ENCODE assay signal across 18 cellular contexts in genomic region chr7:76997381-76998262, GRCh38. TPM values are rescaled to one million over a fixed set of nuclear protein-coding genes. Genes with fewer than 3 reads are reported as not detected.
A peak's percentile ranks its signal among the peaks of the same experiment; 100 is the strongest.
DNase-seq lines count a peak whose midpoint lies in the region; ATAC-seq and TF ChIP-seq lines count a peak whose summit lies in the region.
"Had no signal": no experiment of that assay in that cellular context is flagged by ENCODE, and none has a peak within 500 bp of the region (broad histone marks: within the 10 kb centered on the region; RNA-seq: fewer than 3 reads in every experiment).

No MANE protein-coding gene starts in this region.

- CTCF ChIA-PET in SK-N-SH (lab: Yijun Ruan, JAX) = no interaction called here

- H3K4me3 ChIP-seq in SK-N-SH (ENCODE audit: low read depth in 2 of 2, low read length in 1 of 2) (no peak overlapping the region), H7 (ENCODE audit: insufficient read depth, low read depth, low read length) (no peak overlapping the region), neuronal stem cell (ENCODE audit: low read length in 2 of 2) (peak overlapping the region in 1 of 2 donors; percentile 7)
- H3K4me3 ChIP-seq: dorsolateral prefrontal cortex had no signal

- no peak overlapping the region for H3K27ac ChIP-seq in SK-N-SH (ENCODE audit: low read depth in 2 of 2, low read length in 1 of 2)
- no peak overlapping the region for H3K27ac ChIP-seq in neuronal stem cell (replicated peaks; ENCODE audit: low read length)
- H3K27ac ChIP-seq: dorsolateral prefrontal cortex had no signal

- H3K79me2 ChIP-seq in SK-N-SH (ENCODE audit: insufficient read depth) = no peaks in the 10 kb centered on the region

- no peak overlapping the region for H2BK120ac ChIP-seq in neuronal stem cell (ENCODE audit: low read depth, low read length)

- no peaks in the 10 kb centered on the region for H3K27me3 ChIP-seq in SK-N-SH (ENCODE audit: insufficient read depth)
- no peaks in the 10 kb centered on the region for H3K27me3 ChIP-seq in H7 (ENCODE audit: control insufficient read depth, insufficient read depth, low read length)
- H3K27me3 ChIP-seq in neuronal stem cell (ENCODE audit: control insufficient read depth in 3 of 3, insufficient read depth in 3 of 3, low read depth in 1 of 3, low read length in 3 of 3) = peaks cover 0 to 2% (median 0%) of the 10 kb centered on the region in 3 experiments
- H3K27me3 ChIP-seq: dorsolateral prefrontal cortex had no signal

- H3K36me3 ChIP-seq in SK-N-SH (replicated peaks in 1 of 2; ENCODE audit: control insufficient read depth in 1 of 2, insufficient read depth in 2 of 2, low read length in 1 of 2) (no peaks in the 10 kb centered on the region), H7 (replicated peaks; ENCODE audit: control insufficient read depth, insufficient read depth, low read length) (no peaks in the 10 kb centered on the region), neuronal stem cell (replicated peaks in 1 of 2; ENCODE audit: control insufficient read depth in 2 of 2, insufficient read depth in 2 of 2, low read length in 2 of 2) (no peaks in the 10 kb centered on the region)

- ATAC-seq in SK-N-SH treated with all-trans-retinoic acid at 6 μM for 48 hours (no peak), esophagus mucosa (peak; percentile 17), HG03354 (IDR thresholded peaks at IDR 0.05; ENCODE audit: poor library complexity, severe bottlenecking, unreplicated experiment) (no peak)
- ATAC-seq: WTC11 had no signal

- H2AK5ac ChIP-seq in neuronal stem cell (ENCODE audit: low read depth, low read length) = no peak overlapping the region

- no peak overlapping the region for H3K4ac ChIP-seq in neuronal stem cell (ENCODE audit: low read length)

- peak overlapping the region; percentile 58 for H2BK12ac ChIP-seq in neuronal stem cell (ENCODE audit: low read length)

- TF ChIP-seq EP300 in SK-N-SH (IDR thresholded peaks at IDR 0.05; ENCODE audit: borderline replicate concordance in 1 of 2, low read depth in 1 of 2, low read length in 1 of 2) = no peak

- H3K18ac ChIP-seq in neuronal stem cell (ENCODE audit: low read length) = peak overlapping the region; percentile 38

- H3K4me1 ChIP-seq in SK-N-SH (ENCODE audit: control insufficient read depth in 1 of 2, insufficient read depth in 2 of 2, low read depth in 1 of 2, low read length in 1 of 2) = no peaks in the 10 kb centered on the region; a peak in 1 of 4 replicates
- no peaks in the 10 kb centered on the region for H3K4me1 ChIP-seq in neuronal stem cell (ENCODE audit: control insufficient read depth in 2 of 2, insufficient read depth in 1 of 2, low read depth in 1 of 2, low read length in 2 of 2)

- H2BK15ac ChIP-seq in neuronal stem cell (ENCODE audit: low read length) = no peak overlapping the region

- DNase-seq in SK-N-SH = peak; percentile 44
- peak; percentile 30 for DNase-seq in H7
- no peak for DNase-seq in neuronal stem cell (ENCODE audit: low spot score)
- no peak for DNase-seq in NCI-H526 treated with DMSO at 0.1 percent for 48 hours (lab: John Stamatoyannopoulos, UW)
- DNase-seq in hippocampal formation (lab: John Stamatoyannopoulos, UW) = no peak
- DNase-seq: dorsolateral prefrontal cortex, midbrain, NCI-H1105, NCI-H510A, RPMI8226 had no signal

- TF ChIP-seq CTCF in SK-N-SH (IDR thresholded peaks at IDR 0.05) = no peak

- H3F3A ChIP-seq in SK-N-SH (replicated peaks; ENCODE audit: insufficient read depth) = no peaks in the 10 kb centered on the region

- no peak overlapping the region for H4K8ac ChIP-seq in neuronal stem cell (ENCODE audit: low read depth, low read length)

- H3K4me2 ChIP-seq in SK-N-SH = no peak overlapping the region
- H3K4me2 ChIP-seq in neuronal stem cell (ENCODE audit: insufficient read depth, low read length, poor library complexity, severe bottlenecking) = no peak overlapping the region

- peak overlapping the region; percentile 92 for H4K91ac ChIP-seq in neuronal stem cell (ENCODE audit: low read depth, low read length, poor library complexity)

- no peaks in the 10 kb centered on the region for H3K9me2 ChIP-seq in SK-N-SH

- POLR2A ChIA-PET in SK-N-SH (lab: Yijun Ruan, JAX) = no interaction called here

- H4K20me1 ChIP-seq in SK-N-SH (ENCODE audit: insufficient read depth) = no peaks in the 10 kb centered on the region

- TF ChIP-seq RAD21 in SK-N-SH (IDR thresholded peaks at IDR 0.05; ENCODE audit: low read length) = no peak

- H3K9ac ChIP-seq in SK-N-SH = no peak overlapping the region
- H3K9ac ChIP-seq in neuronal stem cell (ENCODE audit: low read depth, low read length, poor library complexity) = peak overlapping the region; percentile 60

- peaks cover 6% of the 10 kb centered on the region for H3K79me1 ChIP-seq in neuronal stem cell (ENCODE audit: low read depth, low read length)

- H3K9me3 ChIP-seq in SK-N-SH (no peaks in the 10 kb centered on the region), neuronal stem cell (replicated peaks in 1 of 2; ENCODE audit: control insufficient read depth in 2 of 2, insufficient read depth in 1 of 2, low read depth in 1 of 2, low read length in 2 of 2) (peaks cover 0 to 3% of the 10 kb centered on the region in 2 donors)

- 72% methylated on average over 4 of the region's 4 CpGs for WGBS in SK-N-SH (ENCODE audit: low lambda C conversion rate)
- 100% methylated on average over 1 to 4 of the region's 4 CpGs for WGBS in neuronal stem cell (ENCODE audit: extremely low coverage in 2 of 2, insufficient read length in 2 of 2, insufficient replicate concordance in 1 of 2), 2 donors

- no peak overlapping the region for H2BK5ac ChIP-seq in neuronal stem cell (ENCODE audit: low read length)

- H3K23ac ChIP-seq in neuronal stem cell (ENCODE audit: low read depth, low read length, poor library complexity) = peak overlapping the region; percentile 95

- H2AFZ ChIP-seq in SK-N-SH (ENCODE audit: low read depth) (no peak overlapping the region), neuronal stem cell (ENCODE audit: low read length) (no peak overlapping the region)

- H3K14ac ChIP-seq in neuronal stem cell (ENCODE audit: low read length) = peak overlapping the region; percentile 94

TF ChIP-seq in SK-N-SH, 30 proteins besides CTCF, POLR2A, EP300 and RAD21:
- TF ChIP-seq MXI1 (IDR thresholded peaks at IDR 0.05; ENCODE audit: low read depth, low read length) = no peak
- TF ChIP-seq SIN3A (IDR thresholded peaks at IDR 0.05; ENCODE audit: borderline replicate concordance, low read depth, low read length) = no peak
- TF ChIP-seq YY1 (IDR thresholded peaks at IDR 0.05; ENCODE audit: low read depth) = no peak
- no peak for TF ChIP-seq SMC3 (IDR thresholded peaks at IDR 0.05; ENCODE audit: low read depth, low read length)
- TF ChIP-seq USF2 (IDR thresholded peaks at IDR 0.05; ENCODE audit: borderline replicate concordance, low read depth, low read length) = no peak
- TF ChIP-seq ELF1 (IDR thresholded peaks at IDR 0.05) = no peak
- TF ChIP-seq RXRA (IDR thresholded peaks at IDR 0.05; ENCODE audit: borderline replicate concordance, low read depth) = no peak
- no peak for TF ChIP-seq MAX (IDR thresholded peaks at IDR 0.05; ENCODE audit: low read depth)
- TF ChIP-seq FOXJ3 (CRISPR knock-in tag; IDR thresholded peaks at IDR 0.05) = no peak
- no peak for TF ChIP-seq GATA2 (CRISPR knock-in tag; IDR thresholded peaks at IDR 0.05)

TF ChIP-seq in SK-N-SH treated with all-trans-retinoic acid at 6 μM for 48 hours, 23 proteins besides CTCF, POLR2A, EP300 and RAD21:
- TF ChIP-seq GLIS3 (CRISPR knock-in tag; IDR thresholded peaks at IDR 0.05) (no peak), ARNTL (CRISPR knock-in tag; IDR thresholded peaks at IDR 0.05; ENCODE audit: borderline replicate concordance, low read depth) (no peak), TCF4 (CRISPR knock-in tag; IDR thresholded peaks at IDR 0.05; ENCODE audit: borderline replicate concordance) (no peak), ZFP30 (CRISPR knock-in tag; IDR thresholded peaks at IDR 0.05) (no peak), PATZ1 (CRISPR knock-in tag; IDR thresholded peaks at IDR 0.05; ENCODE audit: borderline replicate concordance) (no peak), TOX (CRISPR knock-in tag; IDR thresholded peaks at IDR 0.05; ENCODE audit: borderline replicate concordance) (no peak), CSRNP3 (CRISPR knock-in tag; IDR thresholded peaks at IDR 0.05) (no peak)

RNA-seq across cellular contexts. Expression of gene SPDYE17, which starts 34.5 kb away (rescaled TPM):
- polyA plus RNA-seq in SK-N-SH (2012; rRNA removed) = not detected in 2 replicates
- not detected in 2 replicates for polyA plus RNA-seq in SK-N-SH (2012; cell fraction: cytosol; rRNA removed)
- polyA plus RNA-seq in SK-N-SH (2012; cell fraction: nucleus; rRNA removed) = not detected in 2 replicates
- not detected in 2 replicates for total RNA-seq in H7 (2014; rRNA removed; shearing (Covaris generic))
- not detected for total RNA-seq in esophagus mucosa
- polyA plus RNA-seq in neuronal stem cell (2013, experiment 1 of 2) = not detected
- polyA plus RNA-seq in neuronal stem cell (2013, experiment 2 of 2) = not detected
- total RNA-seq: A172, dorsolateral prefrontal cortex, glomerular endothelial cell, HT1080, subcutaneous adipose tissue, WTC11 had no signal

Comparison
In these comparisons a context has a peak if more than half of its experiments do, and no peak if none do; other contexts are left out.
1. DNase-seq: peak in SK-N-SH (single experiment) and H7 (single experiment); none in neuronal stem cell (single experiment), NCI-H526 treated with DMSO at 0.1 percent for 48 hours (single experiment) and hippocampal formation (0 of 2).